In genomic region chr9:78707481-78707977, GRCh38 we compare ENCODE assay signal across 9 cellular contexts.
DNase-seq lines count a peak whose midpoint lies in the region; ATAC-seq and TF ChIP-seq lines count a peak whose summit lies in the region.
"Had no signal": no experiment of that assay in that cellular context is flagged by ENCODE, and none has a peak within 500 bp of the region (broad histone marks: within the 10 kb centered on the region; RNA-seq: fewer than 3 reads in every experiment).

No MANE protein-coding gene starts in this region.

- H3K4me1 ChIP-seq in mucosa of descending colon (ENCODE audit: low read depth) = no peaks in the 10 kb centered on the region

- H3K4me3 ChIP-seq in BJ (ENCODE audit: low read depth, low read length) (no peak overlapping the region), brain microvascular endothelial cell (ENCODE audit: low read depth, low read length) (no peak overlapping the region), mucosa of descending colon (no peak overlapping the region)

- DNase-seq in BJ (ENCODE audit: low read depth) = peak; percentile 97
- no peak for DNase-seq in brain microvascular endothelial cell
- DNase-seq in central memory CD4-positive, alpha-beta T cell = no peak
- no peak for DNase-seq in T-helper 2 cell
- DNase-seq in Ammon's horn (ENCODE audit: low spot score) = no peak
- DNase-seq in mucosa of descending colon = no peak
- DNase-seq: DND-41 had no signal

- H3K27me3 ChIP-seq in BJ (ENCODE audit: control insufficient read depth, insufficient read depth, low read length) (no peaks in the 10 kb centered on the region), brain microvascular endothelial cell (replicated peaks) (no peaks in the 10 kb centered on the region)

- intact Hi-C loops in mucosa of descending colon (cut with DNase I, micrococcal nuclease) = no loop called here

- CTCF ChIA-PET in BJ (lab: Yijun Ruan, JAX) = interaction anchor here (0.6 to 1.7 kb wide), 4 partner anchors 9 to 92 kb away, joined by 3 to 4 read pairs (median 3); no protein-coding TSS in a partner anchor

- no peak for TF ChIP-seq CTCF in BJ (IDR thresholded peaks at IDR 0.05; ENCODE audit: insufficient read depth, low read depth, low read length)
- no peak for TF ChIP-seq CTCF in brain microvascular endothelial cell (IDR thresholded peaks at IDR 0.05; ENCODE audit: low read depth, low read length, missing control alignments)
- TF ChIP-seq CTCF in mucosa of descending colon (IDR thresholded peaks at IDR 0.05) = no peak

- POLR2A ChIA-PET in BJ (lab: Charles Lee) = interaction anchor here (0.6 to 1.0 kb wide), 2 partner anchors 87 to 114 kb away, joined by 3 to 4 read pairs; no protein-coding TSS in a partner anchor

- no peaks in the 10 kb centered on the region for H3K36me3 ChIP-seq in BJ (ENCODE audit: control insufficient read depth, insufficient read depth, low read length)
- H3K36me3 ChIP-seq in brain microvascular endothelial cell (replicated peaks) = no peaks in the 10 kb centered on the region
- H3K36me3 ChIP-seq in mucosa of descending colon (ENCODE audit: low read depth) = no peaks in the 10 kb centered on the region

- in situ Hi-C loops in brain microvascular endothelial cell (cut with HindIII; ENCODE audit: low pct_ligation_motif_present, low sequenced_read_pairs) = no loop called here

- peak overlapping the region; percentile 22 for H3K27ac ChIP-seq in brain microvascular endothelial cell

- no peaks in the 10 kb centered on the region for H3K9me3 ChIP-seq in mucosa of descending colon

- ATAC-seq in GM21390 (IDR thresholded peaks at IDR 0.05; ENCODE audit: unreplicated experiment) (peak; percentile 89), HG03460 (IDR thresholded peaks at IDR 0.05; ENCODE audit: unreplicated experiment) (peak; percentile 89), mucosa of descending colon (no peak)
